ENCODE assay signal across 22 cellular contexts in the genomic region with DNA sequence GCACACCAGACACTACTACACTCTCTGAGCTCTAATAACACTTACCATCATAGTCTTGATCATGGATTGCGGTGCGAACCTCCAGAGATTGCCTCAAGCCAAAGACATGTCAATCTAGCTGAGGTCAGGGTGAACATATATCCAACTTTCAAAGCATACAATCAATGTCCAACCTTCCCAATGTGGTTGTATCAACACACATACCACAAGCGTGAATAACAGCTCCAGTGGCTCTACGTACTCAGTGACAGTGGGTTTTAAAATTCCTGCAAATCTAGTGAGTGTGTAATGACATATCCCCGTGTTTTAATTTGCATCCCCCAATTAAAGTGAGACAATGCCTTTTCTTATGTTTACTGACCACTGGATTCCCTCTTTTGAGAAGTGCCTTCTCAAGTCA.
"Had no signal": no experiment of that assay in that cellular context is flagged by ENCODE, and none has a peak within 500 bp of the region (broad histone marks: within the 10 kb centered on the region; RNA-seq: fewer than 3 reads in every experiment).

No MANE protein-coding gene starts in this region.

- H3K27me3 ChIP-seq: ascending aorta, esophagus squamous epithelium, heart right ventricle, right lobe of liver, stomach, transverse colon had no signal

- H3K9me3 ChIP-seq: ascending aorta, esophagus squamous epithelium, heart right ventricle, left ventricle myocardium inferior, right lobe of liver, stomach, transverse colon had no signal

- DNase-seq: activated T-cell treated with anti-CD3 and anti-CD28 coated beads, Interleukin-2, amount 50 U/mL, for 1 hour; endodermal cell; esophagus squamous epithelium; heart right ventricle; kidney glomerular epithelial cell; left ventricle myocardium inferior; naive thymus-derived CD4-positive, alpha-beta T cell; occipital lobe; posterior cingulate gyrus; right lobe of liver; small intestine; stimulated activated CD4-positive, alpha-beta T cell treated with anti-CD3 and anti-CD28 coated beads, Interleukin-2, amount 100 ng/mL, for 24 hours; stomach; transverse colon; WERI-Rb-1 had no signal

- H3K9me3 Mint-ChIP-seq: activated naive CD4-positive, alpha-beta T cell treated with anti-CD3 and anti-CD28 coated beads, Interleukin-2, amount 50 U/mL, for 72 hours; endodermal cell; naive thymus-derived CD4-positive, alpha-beta T cell; neural crest cell; stimulated activated memory B cell treated with anti-CD40 and anti-IgM and Interleukin-4, amounts not matched to agents 10 μg/mL and 1 μg/mL and 100 μg/mL, for 72 hours had no signal

- FAIRE-seq: bronchial epithelial cell, small intestine, urothelium cell line had no signal

- H3K36me3 ChIP-seq: ascending aorta, heart right ventricle, left ventricle myocardium inferior, right lobe of liver, transverse colon, WERI-Rb-1 had no signal

- H3K27me3 Mint-ChIP-seq: naive thymus-derived CD4-positive, alpha-beta T cell; stimulated activated memory B cell treated with anti-CD40 and anti-IgM and Interleukin-4, amounts not matched to agents 10 μg/mL and 1 μg/mL and 100 μg/mL, for 72 hours had no signal

- ATAC-seq: activated naive CD4-positive, alpha-beta T cell treated with anti-CD3 and anti-CD28 coated beads, Interleukin-2, amount 50 U/mL, for 72 hours; heart right ventricle; naive thymus-derived CD4-positive, alpha-beta T cell; right lobe of liver; stimulated activated memory B cell treated with anti-CD40 and anti-IgM and Interleukin-4, amounts not matched to agents 10 μg/mL and 1 μg/mL and 100 μg/mL, for 72 hours had no signal

- H3K27ac ChIP-seq: ascending aorta, coronary artery, esophagus squamous epithelium, heart right ventricle, left ventricle myocardium inferior, right lobe of liver, stomach, transverse colon, WERI-Rb-1 had no signal

- H3K4me3 ChIP-seq: ascending aorta, coronary artery, esophagus squamous epithelium, heart right ventricle, left ventricle myocardium inferior, right lobe of liver, stomach, transverse colon had no signal

- H3K27ac Mint-ChIP-seq: activated naive CD4-positive, alpha-beta T cell treated with anti-CD3 and anti-CD28 coated beads, Interleukin-2, amount 50 U/mL, for 72 hours; endodermal cell; naive thymus-derived CD4-positive, alpha-beta T cell had no signal

- H3K4me3 Mint-ChIP-seq: endodermal cell; naive thymus-derived CD4-positive, alpha-beta T cell; neural crest cell; stimulated activated memory B cell treated with anti-CD40 and anti-IgM and Interleukin-4, amounts not matched to agents 10 μg/mL and 1 μg/mL and 100 μg/mL, for 72 hours had no signal

- H3K4me1 ChIP-seq: ascending aorta, left ventricle myocardium inferior, right lobe of liver had no signal
